ENCODE assay signal across 18 cellular contexts in genomic region chr9:6733243-6733642, GRCh38. TPM values are rescaled to one million over a fixed set of nuclear protein-coding genes. Genes with fewer than 3 reads are reported as not detected.
DNase-seq lines count a peak whose midpoint lies in the region; ATAC-seq and TF ChIP-seq lines count a peak whose summit lies in the region.
"Had no signal": no experiment of that assay in that cellular context is flagged by ENCODE, and none has a peak within 500 bp of the region (broad histone marks: within the 10 kb centered on the region; RNA-seq: fewer than 3 reads in every experiment).

No MANE protein-coding gene starts in this region.

- ATAC-seq in GM23338 (no peak), GM19351 (IDR thresholded peaks at IDR 0.05; ENCODE audit: unreplicated experiment) (no peak)
- ATAC-seq: HCT116, SK-N-SH treated with all-trans-retinoic acid at 6 μM for 48 hours had no signal

- no peaks in the 10 kb centered on the region for H4K20me1 ChIP-seq in GM23338 (replicated peaks; ENCODE audit: insufficient read depth)
- H4K20me1 ChIP-seq: BLaER1 had no signal

- WGBS in spleen, 5 donors: 90 to 97% (median 95%) methylated on average over 2 of the region's 2 CpGs

- H3K27me3 ChIP-seq in GM23338 (ENCODE audit: insufficient read depth) (no peaks in the 10 kb centered on the region), spleen (replicated peaks in 1 of 7) (no peaks in the 10 kb centered on the region)
- H3K27me3 ChIP-seq: BLaER1, SJCRH30 had no signal

- TF ChIP-seq POLR2A in spleen (IDR thresholded peaks at IDR 0.05): no peak

- H3K27ac Mint-ChIP-seq in GM23338 (no peak overlapping the region), chondrocyte (ENCODE audit: unreplicated experiment) (no peak overlapping the region), nephron progenitor cell (peak overlapping the region; percentile 4)
- H3K27ac Mint-ChIP-seq: CD4-positive, CD25-positive, alpha-beta regulatory T cell had no signal

- no peaks in the 10 kb centered on the region for H3K9me2 ChIP-seq in GM23338 (ENCODE audit: insufficient read depth)

- H3K4me1 ChIP-seq in GM23338 (ENCODE audit: insufficient read depth) (no peaks in the 10 kb centered on the region), spleen (no peaks in the 10 kb centered on the region)
- H3K4me1 ChIP-seq: BLaER1, SJCRH30 had no signal

- H3K27me3 Mint-ChIP-seq in GM23338 (ENCODE audit: insufficient read depth, low read depth, poor library complexity): no peaks in the 10 kb centered on the region
- peaks cover 7% of the 10 kb centered on the region for H3K27me3 Mint-ChIP-seq in chondrocyte (ENCODE audit: low read depth)
- H3K27me3 Mint-ChIP-seq in nephron progenitor cell (ENCODE audit: low read depth, poor library complexity): no peaks in the 10 kb centered on the region
- H3K27me3 Mint-ChIP-seq: CD4-positive, CD25-positive, alpha-beta regulatory T cell had no signal

- no peak overlapping the region for H3K27ac ChIP-seq in GM23338 (ENCODE audit: low read depth)
- no peak overlapping the region for H3K27ac ChIP-seq in spleen
- H3K27ac ChIP-seq: BLaER1, SJCRH30 had no signal

- DNase-seq in GM23338 (ENCODE audit: low spot score) (no peak), chondrocyte (ENCODE audit: low spot score) (peak; percentile 0), nephron progenitor cell (no peak), spleen (peak; percentile 11), GDM1 (lab: John Stamatoyannopoulos, UW) (no peak), cerebellar nuclear complex (lab: John Stamatoyannopoulos, UW) (no peak)
- DNase-seq: CD4-positive, CD25-positive, alpha-beta regulatory T cell; DMS153; KBM-7; NCI-H2029; NCI-H446; NCI-H524 treated with DMSO at 0.1 percent for 48 hours; NCI-H774; SJCRH30 had no signal

- H3K36me3 ChIP-seq in GM23338 (ENCODE audit: insufficient read depth) (peaks cover 3% of the 10 kb centered on the region; the same call in 1 of the 2 replicates), spleen (no peaks in the 10 kb centered on the region)
- H3K36me3 ChIP-seq: BLaER1, SJCRH30 had no signal

- intact Hi-C loops in spleen (cut with DNase I; ENCODE audit: low total_unique reads): no loop called here

- H3K4me3 Mint-ChIP-seq in GM23338 (no peak overlapping the region), chondrocyte (ENCODE audit: unreplicated experiment) (no peak overlapping the region), nephron progenitor cell (no peak overlapping the region)
- H3K4me3 Mint-ChIP-seq: CD4-positive, CD25-positive, alpha-beta regulatory T cell had no signal

- peaks cover 8% of the 10 kb centered on the region for H3K36me3 Mint-ChIP-seq in GM23338 (ENCODE audit: low read depth)
- no peaks in the 10 kb centered on the region for H3K36me3 Mint-ChIP-seq in chondrocyte (ENCODE audit: low read depth)
- no peaks in the 10 kb centered on the region for H3K36me3 Mint-ChIP-seq in nephron progenitor cell (ENCODE audit: low read depth)
- H3K36me3 Mint-ChIP-seq: CD4-positive, CD25-positive, alpha-beta regulatory T cell had no signal

- no peak overlapping the region for H3K4me2 ChIP-seq in GM23338
- H3K4me2 ChIP-seq: BLaER1 had no signal

- no peak overlapping the region for H3K4me3 ChIP-seq in GM23338
- no peak overlapping the region for H3K4me3 ChIP-seq in spleen
- H3K4me3 ChIP-seq: BLaER1, SJCRH30 had no signal

- H3K79me2 ChIP-seq in GM23338 (replicated peaks; ENCODE audit: insufficient read depth): no peaks in the 10 kb centered on the region

- TF ChIP-seq CTCF in GM23338 (conservative IDR thresholded peaks at IDR 0.05; ENCODE audit: low read depth in 2 of 2): no peak
- TF ChIP-seq CTCF in chondrocyte (IDR thresholded peaks at IDR 0.05): no peak
- TF ChIP-seq CTCF in nephron progenitor cell (IDR thresholded peaks at IDR 0.05): no peak
- no peak for TF ChIP-seq CTCF in spleen (IDR thresholded peaks at IDR 0.05 in 8 of 11, conservative IDR thresholded peaks at IDR 0.05 in 3 of 11)

- peak overlapping the region; percentile 80; the same call in 1 of the 2 replicates for H2AFZ ChIP-seq in GM23338

- H3K4me1 Mint-ChIP-seq in GM23338: no peaks in the 10 kb centered on the region
- H3K4me1 Mint-ChIP-seq in chondrocyte (ENCODE audit: low read depth): no peaks in the 10 kb centered on the region
- peaks cover 4% of the 10 kb centered on the region for H3K4me1 Mint-ChIP-seq in nephron progenitor cell

- H3F3A ChIP-seq in GM23338 (replicated peaks; ENCODE audit: low read depth): no peaks in the 10 kb centered on the region

- H3K9me3 Mint-ChIP-seq in GM23338 (peaks cover 18% of the 10 kb centered on the region), chondrocyte (ENCODE audit: low read depth) (no peaks in the 10 kb centered on the region), nephron progenitor cell (peaks cover 8% of the 10 kb centered on the region)
- H3K9me3 Mint-ChIP-seq: CD4-positive, CD25-positive, alpha-beta regulatory T cell had no signal

- no peaks in the 10 kb centered on the region for H3K9me3 ChIP-seq in spleen
- H3K9me3 ChIP-seq: SJCRH30 had no signal

TF ChIP-seq in GM23338, 12 proteins besides CTCF, POLR2A, EP300 and RAD21:
- no peak for TF ChIP-seq JUNB (IDR thresholded peaks at IDR 0.05; ENCODE audit: unreplicated experiment)
- no peak for TF ChIP-seq ZNF114 (CRISPR knock-in tag; IDR thresholded peaks at IDR 0.05)
- TF ChIP-seq EZH2 (IDR thresholded peaks at IDR 0.05; ENCODE audit: low read depth, unreplicated experiment): no peak
- no peak for TF ChIP-seq REST (IDR thresholded peaks at IDR 0.05; ENCODE audit: unreplicated experiment)
TF ChIP-seq in GM23338: peak in this region for 0.

RNA-seq across cellular contexts. Expression of gene KDM4C, which starts 24.5 kb away (rescaled TPM):
- total RNA-seq in GM23338 (2014; rRNA removed; shearing (Covaris generic)): 36.0 and 43.8 TPM in 2 replicates
- polyA plus RNA-seq in GM23338 (2016; fragmentation: Nextera tagmentation; extraction: Ambion mirVana): 6.9 and 12.0 TPM in 2 replicates
- 18.1 to 24.3 TPM (median 21.5 TPM) in 3 replicates for total RNA-seq in chondrocyte
- total RNA-seq in spleen: 10 to 100 TPM; 51.6 to 85.5 (median 66.9) TPM
- polyA plus RNA-seq in spleen: 10 to 100 TPM; 11.1 to 12.7 (median 11.8) TPM

Comparison
In these comparisons a context has a peak if more than half of its experiments do, and no peak if none do; other contexts are left out.
1. DNase-seq: peak in chondrocyte (single experiment) and spleen (single experiment); none in GM23338 (single experiment), nephron progenitor cell (single experiment), GDM1 (single experiment) and cerebellar nuclear complex (0 of 2).